Comparison of ENCODE assay signal across 7 cellular contexts in the genomic region with DNA sequence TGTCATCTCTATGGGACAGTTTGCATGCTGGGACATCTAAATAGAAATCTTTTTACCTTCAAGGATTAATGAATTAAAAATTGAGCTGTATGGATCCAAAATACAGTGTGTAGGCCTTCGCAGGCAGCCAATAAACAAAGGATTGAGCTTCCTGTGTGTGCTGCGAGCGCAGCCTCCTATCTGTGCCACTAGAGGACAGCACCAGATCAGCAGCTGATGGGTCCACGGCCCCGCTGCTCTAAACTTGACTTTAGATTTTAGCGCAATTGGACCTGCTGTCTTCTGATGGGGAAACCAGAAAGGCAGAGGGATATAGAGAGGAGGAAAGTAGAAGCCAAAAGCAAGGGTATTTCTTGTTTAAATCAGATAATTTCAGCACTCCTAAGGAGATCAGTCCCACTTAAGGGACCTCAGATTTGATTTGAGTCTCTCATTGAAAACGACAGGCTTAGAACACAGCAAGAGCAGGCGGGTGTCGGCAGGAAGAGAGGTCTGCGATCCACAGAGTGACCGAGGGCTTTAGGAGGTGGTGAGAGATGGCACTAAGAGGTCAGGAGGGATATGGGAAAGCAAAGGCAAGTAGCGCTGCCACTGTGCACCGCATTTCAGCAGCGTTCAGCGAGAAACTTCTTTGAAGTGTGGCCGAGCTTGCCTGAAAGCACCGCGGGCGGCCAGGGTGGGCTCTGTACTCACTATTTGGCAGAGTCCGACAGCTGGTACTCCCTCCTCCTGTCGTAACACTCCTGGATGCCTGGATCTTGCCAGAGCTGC.
DNase-seq lines count a peak whose midpoint lies in the region; ATAC-seq, FAIRE-seq and TF ChIP-seq lines count a peak whose summit lies in the region.

No MANE protein-coding gene starts in this region.

- ATAC-seq in GM21529 (IDR thresholded peaks at IDR 0.05; ENCODE audit: unreplicated experiment) (peak; percentile 89), SK-N-SH treated with all-trans-retinoic acid at 6 μM for 48 hours (peak; percentile 99), K562 (peak; percentile 97)

- TF ChIP-seq POLR2A in K562 (conservative IDR thresholded peaks at IDR 0.05) (no peak), spleen (IDR thresholded peaks at IDR 0.05) (no peak)

- H2AFZ ChIP-seq in K562 (ENCODE audit: low read depth, low read length), result no peak overlapping the region

- peak overlapping the region in 1 of 2 experiments; percentile 26; a peak in 1 of 4 replicates for H3K9ac ChIP-seq in K562 (ENCODE audit: insufficient read depth in 1 of 2, low read depth in 2 of 2, low read length in 2 of 2)

- TF ChIP-seq EP300 in K562 (IDR thresholded peaks at IDR 0.05; ENCODE audit: low read length), result no peak

- H3K4me3 ChIP-seq in K562, result no peak overlapping the region
- no peak overlapping the region for H3K4me3 ChIP-seq in iPS DF 6.9 (ENCODE audit: low read length)
- H3K4me3 ChIP-seq in spleen, result peak overlapping the region in 1 of 8 donors; percentile 11

- H3K9me3 ChIP-seq in K562 (replicated peaks; ENCODE audit: control insufficient read depth, insufficient read depth, low read depth, low read length) (no peaks in the 10 kb centered on the region), iPS DF 6.9 (ENCODE audit: control insufficient read depth, insufficient read depth, low read length) (no peaks in the 10 kb centered on the region), spleen (no peaks in the 10 kb centered on the region)

- DNase-seq in GDM1 (lab: John Stamatoyannopoulos, UW) (peak; percentile 62), LHCN-M2 (ENCODE audit: low read depth) (peak; percentile 54), K562 (ENCODE audit: extremely low read depth in 1 of 4, low spot score in 3 of 4) (peak; percentile 49 to 65 (median 60)), iPS DF 6.9 (ENCODE audit: low read depth, low spot score) (peak; percentile 33), spleen (no peak)

- H3K27ac ChIP-seq in K562 (ENCODE audit: extremely low read depth, low read depth, low read length), result no peak overlapping the region
- H3K27ac ChIP-seq in iPS DF 6.9 (ENCODE audit: low read length), result no peak overlapping the region
- H3K27ac ChIP-seq in spleen, result no peak overlapping the region

- H3K36me3 ChIP-seq in K562 (ENCODE audit: control insufficient read depth, insufficient read depth, low read length), result no peaks in the 10 kb centered on the region
- no peaks in the 10 kb centered on the region; the same call in 1 of the 2 replicates for H3K36me3 ChIP-seq in iPS DF 6.9 (ENCODE audit: control insufficient read depth, insufficient read depth, low read length)
- no peaks in the 10 kb centered on the region for H3K36me3 ChIP-seq in spleen

- H3K4me2 ChIP-seq in K562 (ENCODE audit: insufficient read depth, low read length), result 0 out of 2 replicates have a peak overlapping the region, but pooled peaks have one; percentile 5

- BruUV-seq in K562 (replicated peaks; lab: Mats Ljungman, UMichigan), result no TSS peak

- FAIRE-seq in K562 (lab: Jason Lieb, UNC), result peak; percentile 44

- intact Hi-C loops in K562 (cut with micrococcal nuclease), result loop anchor here (2.0 to 5.0 kb wide), 3 partner anchors 55 to 688 kb away; no protein-coding TSS in a partner anchor
- intact Hi-C loops in spleen (cut with DNase I; ENCODE audit: low total_unique reads), result no loop called here

- POLR2A ChIA-PET in K562 (lab: Yijun Ruan, JAX), result no interaction called here

- H3K27me3 ChIP-seq in K562 (ENCODE audit: control insufficient read depth in 2 of 2, insufficient read depth in 2 of 2, low read length in 2 of 2), result peaks cover 5 to 35% of the 10 kb centered on the region in 2 experiments; a peak in 4 of 5 replicates
- no peaks in the 10 kb centered on the region for H3K27me3 ChIP-seq in iPS DF 6.9 (ENCODE audit: control insufficient read depth, insufficient read depth, low read length)
- no peaks in the 10 kb centered on the region for H3K27me3 ChIP-seq in spleen (replicated peaks in 1 of 7)

- peak; percentile 80 to 83 for TF ChIP-seq RAD21 in K562 (CRISPR knock-in tag; conservative IDR thresholded peaks at IDR 0.05 in 1 of 2, IDR thresholded peaks at IDR 0.05 in 1 of 2)

- no peaks in the 10 kb centered on the region for H4K20me1 ChIP-seq in K562 (replicated peaks; ENCODE audit: control insufficient read depth, insufficient read depth, low read length)

- H3K4me1 ChIP-seq in K562 (replicated peaks in 1 of 2; ENCODE audit: control insufficient read depth in 2 of 2, insufficient read depth in 2 of 2, low read length in 2 of 2) (no peaks in the 10 kb centered on the region; a peak in 1 of 5 replicates), iPS DF 6.9 (ENCODE audit: control insufficient read depth, insufficient read depth, low read length) (peaks cover 2% of the 10 kb centered on the region; the same call in 1 of the 2 replicates), spleen (peaks cover 0 to 26% (median 13%) of the 10 kb centered on the region in 6 donors)

- in situ Hi-C loops in K562 (cut with MboI), result loop anchor here (10.0 to 25.0 kb wide), 2 partner anchors 691 to 928 kb away; no protein-coding TSS in a partner anchor

- peak; percentile 82 to 89 (median 87) for TF ChIP-seq CTCF in K562 (IDR thresholded peaks at IDR 0.05 in 2 of 3, conservative IDR thresholded peaks at IDR 0.05 in 1 of 3; ENCODE audit: insufficient read depth in 2 of 3, low read depth in 1 of 3, low read length in 3 of 3)
- peak; percentile 53 to 88 (median 77) for TF ChIP-seq CTCF in spleen (IDR thresholded peaks at IDR 0.05 in 8 of 11, conservative IDR thresholded peaks at IDR 0.05 in 3 of 11)

- no peaks in the 10 kb centered on the region for H3K79me2 ChIP-seq in K562 (ENCODE audit: control insufficient read depth, insufficient read depth, low read length)

- no peaks in the 10 kb centered on the region for H3K9me1 ChIP-seq in K562 (ENCODE audit: control insufficient read depth, insufficient read depth, low read length)

- CTCF ChIA-PET in K562 (lab: Yijun Ruan, JAX; ENCODE audit: low intra/inter-chr PET ratio), result no interaction called here

- 27% methylated on average over 15 of the region's 21 CpGs for WGBS in K562 (ENCODE audit: insufficient coverage, low coverage, missing lambda C conversion rate)
- WGBS in iPS DF 6.9 (ENCODE audit: insufficient coverage, insufficient read length), result no CpG with 5 or more reads among the region's 21 CpGs
- 55 to 64% (median 60%) methylated on average over 21 of the region's 21 CpGs for WGBS in spleen, 5 donors

TF ChIP-seq in SK-N-SH treated with all-trans-retinoic acid at 6 μM for 48 hours, 23 proteins besides CTCF, POLR2A, EP300 and RAD21 (continues in another document):
- no peak for TF ChIP-seq OSR1 (CRISPR knock-in tag; IDR thresholded peaks at IDR 0.05)
- no peak for TF ChIP-seq PPARA (CRISPR knock-in tag; IDR thresholded peaks at IDR 0.05; ENCODE audit: borderline replicate concordance)
- TF ChIP-seq, protein P1, sequence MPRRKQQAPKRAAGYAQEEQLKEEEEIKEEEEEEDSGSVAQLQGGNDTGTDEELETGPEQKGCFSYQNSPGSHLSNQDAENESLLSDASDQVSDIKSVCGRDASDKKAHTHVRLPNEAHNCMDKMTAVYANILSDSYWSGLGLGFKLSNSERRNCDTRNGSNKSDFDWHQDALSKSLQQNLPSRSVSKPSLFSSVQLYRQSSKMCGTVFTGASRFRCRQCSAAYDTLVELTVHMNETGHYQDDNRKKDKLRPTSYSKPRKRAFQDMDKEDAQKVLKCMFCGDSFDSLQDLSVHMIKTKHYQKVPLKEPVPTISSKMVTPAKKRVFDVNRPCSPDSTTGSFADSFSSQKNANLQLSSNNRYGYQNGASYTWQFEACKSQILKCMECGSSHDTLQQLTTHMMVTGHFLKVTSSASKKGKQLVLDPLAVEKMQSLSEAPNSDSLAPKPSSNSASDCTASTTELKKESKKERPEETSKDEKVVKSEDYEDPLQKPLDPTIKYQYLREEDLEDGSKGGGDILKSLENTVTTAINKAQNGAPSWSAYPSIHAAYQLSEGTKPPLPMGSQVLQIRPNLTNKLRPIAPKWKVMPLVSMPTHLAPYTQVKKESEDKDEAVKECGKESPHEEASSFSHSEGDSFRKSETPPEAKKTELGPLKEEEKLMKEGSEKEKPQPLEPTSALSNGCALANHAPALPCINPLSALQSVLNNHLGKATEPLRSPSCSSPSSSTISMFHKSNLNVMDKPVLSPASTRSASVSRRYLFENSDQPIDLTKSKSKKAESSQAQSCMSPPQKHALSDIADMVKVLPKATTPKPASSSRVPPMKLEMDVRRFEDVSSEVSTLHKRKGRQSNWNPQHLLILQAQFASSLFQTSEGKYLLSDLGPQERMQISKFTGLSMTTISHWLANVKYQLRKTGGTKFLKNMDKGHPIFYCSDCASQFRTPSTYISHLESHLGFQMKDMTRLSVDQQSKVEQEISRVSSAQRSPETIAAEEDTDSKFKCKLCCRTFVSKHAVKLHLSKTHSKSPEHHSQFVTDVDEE (CRISPR knock-in tag; IDR thresholded peaks at IDR 0.05), result no peak
- no peak for TF ChIP-seq TOX (CRISPR knock-in tag; IDR thresholded peaks at IDR 0.05; ENCODE audit: borderline replicate concordance)
- TF ChIP-seq SNAI2 (CRISPR knock-in tag; IDR thresholded peaks at IDR 0.05), result no peak

TF ChIP-seq in K562, 482 proteins besides CTCF, POLR2A, EP300 and RAD21 (continues in another document):
- TF ChIP-seq PRPF4 (IDR thresholded peaks at IDR 0.05; ENCODE audit: insufficient read depth, low read depth, low read length, poor library complexity, severe bottlenecking) (no peak), SAFB2 (IDR thresholded peaks at IDR 0.05; ENCODE audit: borderline replicate concordance, low read depth, low read length, severe bottlenecking) (no peak), ATF1 (CRISPR knock-in tag; IDR thresholded peaks at IDR 0.05) (no peak), ATF1 (tag; IDR thresholded peaks at IDR 0.05) (no peak)
- TF ChIP-seq, protein P2, sequence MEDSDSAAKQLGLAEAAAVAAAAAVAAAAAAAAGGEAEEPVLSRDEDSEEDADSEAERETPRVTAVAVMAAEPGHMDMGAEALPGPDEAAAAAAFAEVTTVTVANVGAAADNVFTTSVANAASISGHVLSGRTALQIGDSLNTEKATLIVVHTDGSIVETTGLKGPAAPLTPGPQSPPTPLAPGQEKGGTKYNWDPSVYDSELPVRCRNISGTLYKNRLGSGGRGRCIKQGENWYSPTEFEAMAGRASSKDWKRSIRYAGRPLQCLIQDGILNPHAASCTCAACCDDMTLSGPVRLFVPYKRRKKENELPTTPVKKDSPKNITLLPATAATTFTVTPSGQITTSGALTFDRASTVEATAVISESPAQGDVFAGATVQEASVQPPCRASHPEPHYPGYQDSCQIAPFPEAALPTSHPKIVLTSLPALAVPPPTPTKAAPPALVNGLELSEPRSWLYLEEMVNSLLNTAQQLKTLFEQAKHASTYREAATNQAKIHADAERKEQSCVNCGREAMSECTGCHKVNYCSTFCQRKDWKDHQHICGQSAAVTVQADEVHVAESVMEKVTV (CRISPR knock-in tag; IDR thresholded peaks at IDR 0.05), result peak; percentile 68
